Comparison of ENCODE assay signal across 8 cellular contexts in the genomic region with DNA sequence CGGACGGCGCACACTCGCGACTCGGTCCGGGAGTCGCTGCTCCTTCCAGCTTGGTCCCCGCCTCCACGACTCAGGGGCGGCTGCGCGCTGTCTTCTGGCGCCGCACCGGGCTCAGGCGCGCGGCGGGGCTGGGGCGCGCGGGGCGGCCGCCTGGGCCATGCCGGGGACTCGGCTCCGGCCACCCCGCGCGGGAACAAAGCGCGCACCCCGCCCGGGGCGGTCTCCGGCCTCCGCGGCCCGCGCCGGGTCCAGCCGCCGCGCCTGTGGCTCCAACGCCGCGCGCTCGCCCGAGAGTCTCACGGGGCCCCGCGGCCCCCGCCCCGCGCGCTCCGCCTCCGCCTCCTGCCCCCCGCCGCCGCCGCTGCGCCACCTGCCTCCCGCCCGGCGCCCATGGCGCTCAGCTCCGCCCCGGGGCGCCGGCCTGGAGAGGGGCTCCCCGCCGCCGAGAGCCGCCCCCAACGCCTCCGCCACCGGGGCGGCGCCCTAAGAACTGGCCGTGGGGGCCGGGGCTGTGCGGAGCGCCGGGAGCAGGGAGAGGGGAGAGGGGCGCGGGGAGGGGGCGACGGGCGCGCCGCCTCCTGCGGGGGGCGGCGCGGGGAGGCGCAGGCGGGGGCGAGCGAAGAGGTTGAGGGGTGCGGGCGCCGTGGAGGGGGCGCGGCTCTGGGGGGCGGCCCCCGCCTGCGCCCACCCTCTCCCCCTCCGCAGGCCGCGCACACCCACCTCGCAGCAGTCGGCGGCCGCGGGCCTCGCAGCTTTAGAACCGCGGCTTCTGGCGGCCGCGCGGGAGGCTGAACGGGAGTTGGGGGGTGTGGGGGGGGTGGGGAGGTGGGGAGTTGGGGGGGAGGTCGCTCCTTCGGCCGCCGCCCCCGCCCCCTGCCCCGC. TPM values are rescaled to one million over a fixed set of nuclear protein-coding genes. Genes with fewer than 3 reads are reported as not detected.
DNase-seq lines count a peak whose midpoint lies in the region; ATAC-seq and TF ChIP-seq lines count a peak whose summit lies in the region.

No MANE protein-coding gene starts in this region.

- no peaks in the 10 kb centered on the region for H3K36me3 Mint-ChIP-seq in HFFc6 (ENCODE audit: low read depth)

- TF ChIP-seq CTCF in upper lobe of left lung (IDR thresholded peaks at IDR 0.05) (no peak), HFFc6 (IDR thresholded peaks at IDR 0.05) (no peak)

- no peak overlapping the region for H3K27ac Mint-ChIP-seq in HFFc6

- no peaks in the 10 kb centered on the region for H3K9me3 Mint-ChIP-seq in HFFc6

- H3K9ac ChIP-seq in iPS-15b (ENCODE audit: low read depth, low read length): no peak overlapping the region

- H3K27ac ChIP-seq in upper lobe of left lung: peak overlapping the region; percentile 84 to 91 (median 86)

- H3K36me3 ChIP-seq in iPS-15b (ENCODE audit: control insufficient read depth, insufficient read depth, low read length) (no peaks in the 10 kb centered on the region), upper lobe of left lung (no peaks in the 10 kb centered on the region)

- H3K9me3 ChIP-seq in iPS-15b (ENCODE audit: control insufficient read depth, insufficient read depth, low read length): no peaks in the 10 kb centered on the region
- H3K9me3 ChIP-seq in upper lobe of left lung: no peaks in the 10 kb centered on the region

- no peak for ATAC-seq in upper lobe of left lung (ENCODE audit: low FRiP score in 2 of 2)

- H3K4me1 Mint-ChIP-seq in HFFc6 (ENCODE audit: low read depth): no peaks in the 10 kb centered on the region

- no peak overlapping the region for H3K4me3 Mint-ChIP-seq in HFFc6

- no peak for TF ChIP-seq EP300 in upper lobe of left lung (IDR thresholded peaks at IDR 0.05)

- 0% methylated on average over 44 of the region's 132 CpGs; no CpG with 5 or more reads in 1 of the 2 donors for WGBS in upper lobe of left lung, 2 donors

- peaks cover 43% of the 10 kb centered on the region for H3K27me3 Mint-ChIP-seq in HFFc6 (ENCODE audit: insufficient read depth)

- H3K27me3 ChIP-seq in iPS-15b (ENCODE audit: control insufficient read depth, insufficient read depth, low read length) (peaks cover 12% of the 10 kb centered on the region), upper lobe of left lung (peaks cover 0 to 15% (median 6%) of the 10 kb centered on the region in 4 donors)

- H3K4me3 ChIP-seq in iPS-15b (ENCODE audit: low read depth, low read length): peak overlapping the region; percentile 35
- H3K4me3 ChIP-seq in upper lobe of left lung: peak overlapping the region; percentile 62 to 79 (median 66)

- no peak for TF ChIP-seq POLR2A in upper lobe of left lung (IDR thresholded peaks at IDR 0.05)

- DNase-seq in stimulated activated CD4-positive, alpha-beta T cell treated with anti-CD3 and anti-CD28 coated beads, Interleukin-15, amount 100 ng/mL, for 24 hours: peak; percentile 40
- no peak for DNase-seq in stimulated activated CD4-positive, alpha-beta T cell treated with anti-CD3 and anti-CD28 coated beads, Interleukin-1b, Interleukin-23, amount 100 ng/mL, for 48 hours
- peak; percentile 63 for DNase-seq in NCI-H69 (lab: John Stamatoyannopoulos, UW)
- peak in 1 of 2 donors; percentile 91 for DNase-seq in upper lobe of left lung
- no peak for DNase-seq in ecto neural progenitor cell (ENCODE audit: low spot score)
- DNase-seq in HFFc6: no peak
- DNase-seq in T-helper 9 cell: no peak

- H3K4me1 ChIP-seq in iPS-15b (ENCODE audit: control insufficient read depth, insufficient read depth, low read length): no peaks in the 10 kb centered on the region
- H3K4me1 ChIP-seq in upper lobe of left lung: peaks cover 30 to 60% (median 42%) of the 10 kb centered on the region in 4 donors

RNA-seq across cellular contexts. Expression of a gene that starts 35.7 kb away (rescaled TPM):
- 10 to 100 TPM in 4 of 6 donors, 1 to 10 TPM in 2; 2.7 to 33.5 (median 15.2) TPM for total RNA-seq in upper lobe of left lung
- not detected for total RNA-seq in HFFc6 (2021; fragmentation: NEBNext Ultra II Directional; extraction: Animal tissue kit (Norgen Biotek cat#: 25700))

Comparison
In these comparisons a context has a peak if more than half of its experiments do, and no peak if none do; other contexts are left out.
1. DNase-seq: peak in stimulated activated CD4-positive, alpha-beta T cell treated with anti-CD3 and anti-CD28 coated beads, Interleukin-15, amount 100 ng/mL, for 24 hours (single experiment) and NCI-H69 (single experiment); none in stimulated activated CD4-positive, alpha-beta T cell treated with anti-CD3 and anti-CD28 coated beads, Interleukin-1b, Interleukin-23, amount 100 ng/mL, for 48 hours (single experiment), ecto neural progenitor cell (single experiment), HFFc6 (single experiment) and T-helper 9 cell (single experiment).